3 cellular contexts compared by ENCODE assay signal in genomic region chr9:38673399-38673798, GRCh38.
TF ChIP-seq lines count a peak whose summit lies in the region.

No MANE protein-coding gene starts in this region.

TF ChIP-seq in A549, 52 proteins besides CTCF, POLR2A, EP300 and RAD21:
- no peak for TF ChIP-seq RNF2 (IDR thresholded peaks at IDR 0.05; ENCODE audit: borderline replicate concordance, low read depth)
- TF ChIP-seq REST (IDR thresholded peaks at IDR 0.05), result no peak
- no peak for TF ChIP-seq MYC (IDR thresholded peaks at IDR 0.05; ENCODE audit: borderline replicate concordance, low read length)
- no peak for TF ChIP-seq JUNB (IDR thresholded peaks at IDR 0.05)
- TF ChIP-seq TP53 (CRISPR knock-in tag; IDR thresholded peaks at IDR 0.05), result no peak
- no peak for TF ChIP-seq ELK1 (IDR thresholded peaks at IDR 0.05; ENCODE audit: low read depth, low read length)
- no peak for TF ChIP-seq ESRRA (IDR thresholded peaks at IDR 0.05; ENCODE audit: borderline replicate concordance, low read length)
- TF ChIP-seq HEYL (CRISPR knock-in tag; IDR thresholded peaks at IDR 0.05), result no peak
- no peak for TF ChIP-seq PHF8 (IDR thresholded peaks at IDR 0.05; ENCODE audit: borderline replicate concordance, low read depth)
- TF ChIP-seq ZFP36 (IDR thresholded peaks at IDR 0.05; ENCODE audit: borderline replicate concordance, partially characterized antibody), result no peak
- no peak for TF ChIP-seq TFCP2L1 (CRISPR knock-in tag; IDR thresholded peaks at IDR 0.05)
- no peak for TF ChIP-seq ZC3H11A (IDR thresholded peaks at IDR 0.05)
- TF ChIP-seq MAZ (IDR thresholded peaks at IDR 0.05; ENCODE audit: borderline replicate concordance, low read depth, low read length), result no peak
- TF ChIP-seq EHF (CRISPR knock-in tag; IDR thresholded peaks at IDR 0.05), result no peak

TF ChIP-seq in GM23338, 12 proteins besides CTCF, POLR2A, EP300 and RAD21:
- TF ChIP-seq, protein P1, sequence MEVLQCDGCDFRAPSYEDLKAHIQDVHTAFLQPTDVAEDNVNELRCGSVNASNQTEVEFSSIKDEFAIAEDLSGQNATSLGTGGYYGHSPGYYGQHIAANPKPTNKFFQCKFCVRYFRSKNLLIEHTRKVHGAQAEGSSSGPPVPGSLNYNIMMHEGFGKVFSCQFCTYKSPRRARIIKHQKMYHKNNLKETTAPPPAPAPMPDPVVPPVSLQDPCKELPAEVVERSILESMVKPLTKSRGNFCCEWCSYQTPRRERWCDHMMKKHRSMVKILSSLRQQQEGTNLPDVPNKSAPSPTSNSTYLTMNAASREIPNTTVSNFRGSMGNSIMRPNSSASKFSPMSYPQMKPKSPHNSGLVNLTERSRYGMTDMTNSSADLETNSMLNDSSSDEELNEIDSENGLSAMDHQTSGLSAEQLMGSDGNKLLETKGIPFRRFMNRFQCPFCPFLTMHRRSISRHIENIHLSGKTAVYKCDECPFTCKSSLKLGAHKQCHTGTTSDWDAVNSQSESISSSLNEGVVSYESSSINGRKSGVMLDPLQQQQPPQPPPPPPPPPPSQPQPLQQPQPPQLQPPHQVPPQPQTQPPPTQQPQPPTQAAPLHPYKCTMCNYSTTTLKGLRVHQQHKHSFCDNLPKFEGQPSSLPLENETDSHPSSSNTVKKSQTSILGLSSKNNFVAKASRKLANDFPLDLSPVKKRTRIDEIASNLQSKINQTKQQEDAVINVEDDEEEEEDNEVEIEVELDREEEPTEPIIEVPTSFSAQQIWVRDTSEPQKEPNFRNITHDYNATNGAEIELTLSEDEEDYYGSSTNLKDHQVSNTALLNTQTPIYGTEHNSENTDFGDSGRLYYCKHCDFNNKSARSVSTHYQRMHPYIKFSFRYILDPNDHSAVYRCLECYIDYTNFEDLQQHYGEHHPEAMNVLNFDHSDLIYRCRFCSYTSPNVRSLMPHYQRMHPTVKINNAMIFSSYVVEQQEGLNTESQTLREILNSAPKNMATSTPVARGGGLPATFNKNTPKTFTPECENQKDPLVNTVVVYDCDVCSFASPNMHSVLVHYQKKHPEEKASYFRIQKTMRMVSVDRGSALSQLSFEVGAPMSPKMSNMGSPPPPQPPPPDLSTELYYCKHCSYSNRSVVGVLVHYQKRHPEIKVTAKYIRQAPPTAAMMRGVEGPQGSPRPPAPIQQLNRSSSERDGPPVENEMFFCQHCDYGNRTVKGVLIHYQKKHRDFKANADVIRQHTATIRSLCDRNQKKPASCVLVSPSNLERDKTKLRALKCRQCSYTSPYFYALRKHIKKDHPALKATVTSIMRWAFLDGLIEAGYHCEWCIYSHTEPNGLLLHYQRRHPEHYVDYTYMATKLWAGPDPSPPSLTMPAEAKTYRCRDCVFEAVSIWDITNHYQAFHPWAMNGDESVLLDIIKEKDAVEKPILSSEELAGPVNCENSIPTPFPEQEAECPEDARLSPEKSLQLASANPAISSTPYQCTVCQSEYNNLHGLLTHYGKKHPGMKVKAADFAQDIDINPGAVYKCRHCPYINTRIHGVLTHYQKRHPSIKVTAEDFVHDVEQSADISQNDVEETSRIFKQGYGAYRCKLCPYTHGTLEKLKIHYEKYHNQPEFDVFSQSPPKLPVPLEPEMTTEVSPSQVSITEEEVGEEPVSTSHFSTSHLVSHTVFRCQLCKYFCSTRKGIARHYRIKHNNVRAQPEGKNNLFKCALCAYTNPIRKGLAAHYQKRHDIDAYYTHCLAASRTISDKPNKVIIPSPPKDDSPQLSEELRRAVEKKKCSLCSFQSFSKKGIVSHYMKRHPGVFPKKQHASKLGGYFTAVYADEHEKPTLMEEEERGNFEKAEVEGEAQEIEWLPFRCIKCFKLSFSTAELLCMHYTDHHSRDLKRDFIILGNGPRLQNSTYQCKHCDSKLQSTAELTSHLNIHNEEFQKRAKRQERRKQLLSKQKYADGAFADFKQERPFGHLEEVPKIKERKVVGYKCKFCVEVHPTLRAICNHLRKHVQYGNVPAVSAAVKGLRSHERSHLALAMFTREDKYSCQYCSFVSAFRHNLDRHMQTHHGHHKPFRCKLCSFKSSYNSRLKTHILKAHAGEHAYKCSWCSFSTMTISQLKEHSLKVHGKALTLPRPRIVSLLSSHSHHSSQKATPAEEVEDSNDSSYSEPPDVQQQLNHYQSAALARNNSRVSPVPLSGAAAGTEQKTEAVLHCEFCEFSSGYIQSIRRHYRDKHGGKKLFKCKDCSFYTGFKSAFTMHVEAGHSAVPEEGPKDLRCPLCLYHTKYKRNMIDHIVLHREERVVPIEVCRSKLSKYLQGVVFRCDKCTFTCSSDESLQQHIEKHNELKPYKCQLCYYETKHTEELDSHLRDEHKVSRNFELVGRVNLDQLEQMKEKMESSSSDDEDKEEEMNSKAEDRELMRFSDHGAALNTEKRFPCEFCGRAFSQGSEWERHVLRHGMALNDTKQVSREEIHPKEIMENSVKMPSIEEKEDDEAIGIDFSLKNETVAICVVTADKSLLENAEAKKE (CRISPR knock-in tag; IDR thresholded peaks at IDR 0.05), result no peak
- TF ChIP-seq ZNF331 (CRISPR knock-in tag; IDR thresholded peaks at IDR 0.05; ENCODE audit: low read depth) (no peak), EZH2phosphoT487 (IDR thresholded peaks at IDR 0.05; ENCODE audit: unreplicated experiment) (no peak), ZNF114 (CRISPR knock-in tag; IDR thresholded peaks at IDR 0.05) (no peak), CREB1 (CRISPR knock-in tag; IDR thresholded peaks at IDR 0.05; ENCODE audit: low read depth) (no peak), POLR2AphosphoS5 (IDR thresholded peaks at IDR 0.05; ENCODE audit: low read depth) (no peak)
TF ChIP-seq in GM23338: peak in this region for 0.

TF ChIP-seq in H1, 55 proteins besides CTCF, POLR2A, EP300 and RAD21:
- TF ChIP-seq FOSL1 (IDR thresholded peaks at IDR 0.05; ENCODE audit: insufficient read depth, low read depth, low read length) (no peak), SRF (IDR thresholded peaks at IDR 0.05; ENCODE audit: low read depth, low read length) (no peak), SIN3A (conservative IDR thresholded peaks at IDR 0.05 in 1 of 2, IDR thresholded peaks at IDR 0.05 in 1 of 2; ENCODE audit: low read depth in 1 of 2, low read length in 2 of 2) (no peak), SUZ12 (IDR thresholded peaks at IDR 0.05; ENCODE audit: low read length) (no peak), YY1 (IDR thresholded peaks at IDR 0.05; ENCODE audit: low read depth, low read length) (no peak)
